Comparison of ENCODE assay signal across 26 cellular contexts in the genomic region with DNA sequence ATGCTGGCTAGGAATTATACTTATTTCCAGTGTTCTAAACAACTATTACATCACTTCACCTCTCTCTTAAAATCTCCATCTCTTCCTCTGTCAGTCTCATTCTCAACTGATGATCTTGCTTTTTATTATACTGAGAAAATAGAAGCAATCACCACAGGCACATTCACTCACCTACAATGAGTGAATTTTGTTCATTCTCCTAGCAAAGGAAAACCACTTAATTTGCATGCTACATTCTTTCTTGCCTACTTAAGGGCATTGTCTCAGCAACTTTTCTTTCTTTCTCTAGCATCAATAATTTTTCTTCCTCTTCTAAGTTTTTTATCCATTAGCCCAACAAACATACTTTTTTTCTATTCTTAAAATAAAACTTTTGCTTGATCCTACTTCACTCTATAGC.
"Had no signal": no experiment of that assay in that cellular context is flagged by ENCODE, and none has a peak within 500 bp of the region (broad histone marks: within the 10 kb centered on the region; RNA-seq: fewer than 3 reads in every experiment).

No MANE protein-coding gene starts in this region.

- FAIRE-seq: keratinocyte, small intestine had no signal

- DNase-seq: effector CD8-positive, alpha-beta T cell; endodermal cell; foreskin fibroblast; gastrocnemius medialis; head of caudate nucleus; natural killer cell; occipital lobe; ovary; posterior cingulate gyrus; psoas muscle; retina; right lobe of liver; small intestine; stimulated activated CD4-positive, alpha-beta T cell treated with anti-CD3 and anti-CD28 coated beads, Interleukin-15, amount 100 ng/mL, for 24 hours; stimulated activated CD4-positive, alpha-beta T cell treated with anti-CD3 and anti-CD28 coated beads, Interleukin-2, amount 100 ng/mL, for 48 hours; stimulated activated CD8-positive, alpha-beta memory T cell treated with anti-CD3 and anti-CD28 coated beads, Interleukin-4, amount 100 ng/mL, for 48 hours; stimulated activated naive CD4-positive, alpha-beta T cell; stimulated activated naive CD8-positive, alpha-beta T cell treated with anti-CD3 and anti-CD28 coated beads, Interleukin-15, amount 100 ng/mL, for 72 hours; thyroid gland; trophoblast cell had no signal

- H3K9me3 ChIP-seq: gastrocnemius medialis, psoas muscle, right lobe of liver, thyroid gland, vagina had no signal

- H3K4me1 ChIP-seq: gastrocnemius medialis, psoas muscle, right lobe of liver, thyroid gland, vagina had no signal

- H3K27me3 ChIP-seq: gastrocnemius medialis, ovary, right lobe of liver, thyroid gland, vagina had no signal

- H3K36me3 ChIP-seq: gastrocnemius medialis, ovary, right lobe of liver, thyroid gland, vagina had no signal

- H3K4me3 ChIP-seq: gastrocnemius medialis, lung, ovary, psoas muscle, right lobe of liver, thyroid gland, vagina had no signal

- ATAC-seq: esophagus mucosa; gastrocnemius medialis; left lobe of liver; natural killer cell; psoas muscle; right lobe of liver; stimulated activated naive CD8-positive, alpha-beta T cell treated with anti-CD3 and anti-CD28 coated beads, Interleukin-15, amount 100 ng/mL, for 72 hours had no signal

- H3K27ac ChIP-seq: epithelial cell of prostate, gastrocnemius medialis, ovary, psoas muscle, right lobe of liver, thyroid gland, vagina had no signal
